8 cellular contexts compared by ENCODE assay signal in genomic region chr4:57109530-57109846, GRCh38. TPM values are rescaled to one million over a fixed set of nuclear protein-coding genes. Genes with fewer than 3 reads are reported as not detected.
DNase-seq lines count a peak whose midpoint lies in the region; ATAC-seq and TF ChIP-seq lines count a peak whose summit lies in the region.

No MANE protein-coding gene starts in this region.

- no peak for TF ChIP-seq POLR2A in adrenal gland (IDR thresholded peaks at IDR 0.05)

- H3K9me3 ChIP-seq in HUES64 (ENCODE audit: insufficient read depth, low read depth, low read length) (no peaks in the 10 kb centered on the region), adrenal gland (replicated peaks in 1 of 3) (no peaks in the 10 kb centered on the region), iPS-20b (ENCODE audit: insufficient read depth, low read depth, low read length) (no peaks in the 10 kb centered on the region)

- 15% methylated on average over 27 of the region's 27 CpGs for WGBS in HUES64
- 11 to 14% (median 14%) methylated on average over 27 of the region's 27 CpGs for WGBS in adrenal gland, 4 donors

- H3K27ac Mint-ChIP-seq in stimulated activated naive B cell treated with anti-CD40 and anti-IgM and Interleukin-4, amounts not matched to agents 10 μg/mL and 1 μg/mL and 100 μg/mL, for 72 hours = no peak overlapping the region
- no peak overlapping the region for H3K27ac Mint-ChIP-seq in activated naive CD4-positive, alpha-beta T cell treated with anti-CD3 and anti-CD28 coated beads, Interleukin-2, amount 50 U/mL, for 72 hours

- peak overlapping the region; percentile 45 to 76 for H3K4me3 Mint-ChIP-seq in stimulated activated naive B cell treated with anti-CD40 and anti-IgM and Interleukin-4, amounts not matched to agents 10 μg/mL and 1 μg/mL and 100 μg/mL, for 72 hours

- H3K27me3 Mint-ChIP-seq in stimulated activated naive B cell treated with anti-CD40 and anti-IgM and Interleukin-4, amounts not matched to agents 10 μg/mL and 1 μg/mL and 100 μg/mL, for 72 hours = peaks cover 31 to 32% of the 10 kb centered on the region in 2 donors

- peaks cover 67% of the 10 kb centered on the region for H3K27me3 ChIP-seq in HUES64 (ENCODE audit: insufficient read depth, low read length)
- peaks cover 18% of the 10 kb centered on the region for H3K27me3 ChIP-seq in adrenal gland
- H3K27me3 ChIP-seq in iPS-20b (ENCODE audit: insufficient read depth, low read length) = peaks cover 69% of the 10 kb centered on the region

- intact Hi-C loops in adrenal gland (cut with DNase I) = no loop called here

- H3K36me3 ChIP-seq in HUES64 (ENCODE audit: insufficient read depth, low read length) (no peaks in the 10 kb centered on the region), adrenal gland (replicated peaks in 1 of 2) (no peaks in the 10 kb centered on the region), iPS-20b (ENCODE audit: insufficient read depth, low read depth, low read length) (no peaks in the 10 kb centered on the region)

- H3K27ac ChIP-seq in HUES64 (ENCODE audit: low read depth, low read length) (no peak overlapping the region), adrenal gland (peak overlapping the region in 4 of 5 donors; percentile 73 to 93 (median 80)), iPS-20b (ENCODE audit: low read length) (no peak overlapping the region)

- no peak for DNase-seq in adrenal gland
- DNase-seq in stimulated activated naive B cell treated with anti-CD40 and anti-IgM and Interleukin-4, amounts not matched to agents 10 μg/mL and 1 μg/mL and 100 μg/mL, for 72 hours = no peak
- no peak for DNase-seq in NCI-H446 (lab: John Stamatoyannopoulos, UW)
- DNase-seq in stimulated activated CD4-positive, alpha-beta T cell treated with anti-CD3 and anti-CD28 coated beads, Interleukin-15, amount 100 ng/mL, for 24 hours = no peak
- no peak for DNase-seq in activated naive CD4-positive, alpha-beta T cell treated with anti-CD3 and anti-CD28 coated beads, Interleukin-2, amount 50 U/mL, for 72 hours (ENCODE audit: low spot score in 2 of 2)
- no peak for DNase-seq in 8988T

- no peaks in the 10 kb centered on the region for H3K9me3 Mint-ChIP-seq in stimulated activated naive B cell treated with anti-CD40 and anti-IgM and Interleukin-4, amounts not matched to agents 10 μg/mL and 1 μg/mL and 100 μg/mL, for 72 hours
- no peaks in the 10 kb centered on the region for H3K9me3 Mint-ChIP-seq in activated naive CD4-positive, alpha-beta T cell treated with anti-CD3 and anti-CD28 coated beads, Interleukin-2, amount 50 U/mL, for 72 hours

- no peaks in the 10 kb centered on the region for H3K36me3 Mint-ChIP-seq in stimulated activated naive B cell treated with anti-CD40 and anti-IgM and Interleukin-4, amounts not matched to agents 10 μg/mL and 1 μg/mL and 100 μg/mL, for 72 hours
- H3K36me3 Mint-ChIP-seq in activated naive CD4-positive, alpha-beta T cell treated with anti-CD3 and anti-CD28 coated beads, Interleukin-2, amount 50 U/mL, for 72 hours = peaks cover 8 to 10% of the 10 kb centered on the region in 2 donors

- 0 out of 2 replicates have a peak overlapping the region, but pooled peaks have one; percentile 45 for H3K9ac ChIP-seq in HUES64 (ENCODE audit: low read depth, low read length)
- no peak overlapping the region for H3K9ac ChIP-seq in iPS-20b (ENCODE audit: low read depth, low read length)

- no peak for TF ChIP-seq CTCF in adrenal gland (IDR thresholded peaks at IDR 0.05)

- peaks cover 13 to 33% of the 10 kb centered on the region in 2 donors for H3K4me1 Mint-ChIP-seq in stimulated activated naive B cell treated with anti-CD40 and anti-IgM and Interleukin-4, amounts not matched to agents 10 μg/mL and 1 μg/mL and 100 μg/mL, for 72 hours

- H3K4me3 ChIP-seq in HUES64 (ENCODE audit: low read length) = peak overlapping the region; percentile 48
- H3K4me3 ChIP-seq in adrenal gland = peak overlapping the region in 2 of 4 donors; percentile 33 to 86
- peak overlapping the region; percentile 80; the same call in 1 of the 2 replicates for H3K4me3 ChIP-seq in iPS-20b (ENCODE audit: low read length)

- ATAC-seq in stimulated activated naive B cell treated with anti-CD40 and anti-IgM and Interleukin-4, amounts not matched to agents 10 μg/mL and 1 μg/mL and 100 μg/mL, for 72 hours (replicated peaks) = no peak
- no peak for ATAC-seq in activated naive CD4-positive, alpha-beta T cell treated with anti-CD3 and anti-CD28 coated beads, Interleukin-2, amount 50 U/mL, for 72 hours

- peaks cover 9% of the 10 kb centered on the region for H3K4me1 ChIP-seq in HUES64 (ENCODE audit: insufficient read depth, low read length)
- peaks cover 0 to 10% of the 10 kb centered on the region in 2 donors for H3K4me1 ChIP-seq in adrenal gland (replicated peaks in 1 of 2)
- 0 out of 2 replicates have a peak, but pooled peaks cover 3% of the 10 kb centered on the region for H3K4me1 ChIP-seq in iPS-20b (ENCODE audit: insufficient read depth, low read length)

RNA-seq across cellular contexts. Expression of gene IGFBP7, which starts 0.7 kb away (rescaled TPM):
- 7.2 TPM for polyA plus RNA-seq in HUES64 (2013, experiment 1 of 2)
- polyA plus RNA-seq in HUES64 (2013, experiment 2 of 2) = 9.7 TPM
- total RNA-seq in adrenal gland = 1,000 to 10,000 TPM in 4 of 8 donors, 100 to 1,000 TPM in 4; 315 to 1,971 (median 888) TPM
- polyA plus RNA-seq in adrenal gland = 100 to 1,000 TPM; 454 to 564 (median 512) TPM
- under 1 TPM in 1 of 2 donors, not detected in 1; 0.32 TPM for total RNA-seq in activated naive CD4-positive, alpha-beta T cell treated with anti-CD3 and anti-CD28 coated beads, Interleukin-2, amount 50 U/mL, for 72 hours

Comparison
In these comparisons a context has a peak if more than half of its experiments do, and no peak if none do; other contexts are left out.
1. H3K27ac ChIP-seq: peak in adrenal gland (4 of 5); none in HUES64 (single experiment) and iPS-20b (single experiment).
2. RNA of gene IGFBP7, which starts 0.7 kb away (total RNA-seq): 315 to 1,971 TPM in adrenal gland; 0.32 TPM in activated naive CD4-positive, alpha-beta T cell treated with anti-CD3 and anti-CD28 coated beads, Interleukin-2, amount 50 U/mL, for 72 hours; every median in the first group is over 100 times any median in the second.